Comparison of ENCODE assay signal across 20 cellular contexts in the genomic region with DNA sequence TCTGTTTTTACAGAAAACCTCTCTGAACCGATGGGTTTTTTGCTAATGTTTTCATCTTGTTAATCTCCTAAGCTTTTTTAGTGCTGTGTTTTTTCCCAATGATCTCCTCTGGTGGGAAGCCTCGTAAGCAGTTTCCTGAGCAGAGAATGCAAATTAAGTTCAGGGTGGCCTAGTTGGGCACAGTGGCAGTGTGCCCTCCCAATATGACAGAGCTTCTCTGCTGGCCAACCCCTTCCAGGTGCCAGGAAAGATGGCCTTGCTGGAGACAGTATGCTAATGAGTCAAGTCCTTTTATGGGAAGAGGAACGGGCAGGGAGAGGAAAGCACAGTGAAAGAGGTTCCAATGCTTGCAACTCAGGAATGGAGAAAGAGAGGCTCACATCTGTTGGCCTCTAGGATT.
DNase-seq lines count a peak whose midpoint lies in the region; ATAC-seq, FAIRE-seq and TF ChIP-seq lines count a peak whose summit lies in the region.
"Had no signal": no experiment of that assay in that cellular context is flagged by ENCODE, and none has a peak within 500 bp of the region (broad histone marks: within the 10 kb centered on the region; RNA-seq: fewer than 3 reads in every experiment).

No MANE protein-coding gene starts in this region.

- no peak for TF ChIP-seq EP300 in ovary (IDR thresholded peaks at IDR 0.05)

- no peaks in the 10 kb centered on the region for H3K9me3 ChIP-seq in ovary

- peak; percentile 33 for FAIRE-seq in HTR-8/SVneo (lab: Jason Lieb, UNC)
- FAIRE-seq: frontal cortex had no signal

- no peaks in the 10 kb centered on the region for H3K36me3 ChIP-seq in ovary

- intact Hi-C loops in left ventricle myocardium superior (cut with micrococcal nuclease) (no loop called here), ovary (cut with DNase I) (no loop called here)

- H3K9me3 Mint-ChIP-seq in brain, result no peaks in the 10 kb centered on the region
- H3K9me3 Mint-ChIP-seq: activated T-cell treated with anti-CD3 and anti-CD28 coated beads, Interleukin-2, amount 50 U/mL, for 4 hours; CD4-positive, CD25-positive, alpha-beta regulatory T cell had no signal

- peak overlapping the region in 1 of 5 experiments; percentile 63 for H3K4me3 Mint-ChIP-seq in brain
- H3K4me3 Mint-ChIP-seq: activated T-cell treated with anti-CD3 and anti-CD28 coated beads, Interleukin-2, amount 50 U/mL, for 4 hours; CD4-positive, CD25-positive, alpha-beta regulatory T cell had no signal

- peaks cover 29% of the 10 kb centered on the region for H3K36me3 Mint-ChIP-seq in brain
- H3K36me3 Mint-ChIP-seq: CD4-positive, CD25-positive, alpha-beta regulatory T cell had no signal

- TF ChIP-seq CTCF in 22Rv1 (IDR thresholded peaks at IDR 0.05) (no peak), brain (conservative IDR thresholded peaks at IDR 0.05) (no peak), ovary (IDR thresholded peaks at IDR 0.05) (no peak)

- H3K27ac ChIP-seq in 22Rv1 (peak overlapping the region; percentile 13; the same call in 1 of the 2 replicates), ovary (no peak overlapping the region)
- H3K27ac ChIP-seq: cardiac muscle cell, skin epidermis had no signal

- H3K27ac Mint-ChIP-seq in brain, result peak overlapping the region; percentile 36 to 89 (median 60)
- H3K27ac Mint-ChIP-seq: progenitor cell of endocrine pancreas had no signal

- ATAC-seq in left ventricle myocardium superior, result peak; percentile 25
- ATAC-seq: activated T-cell treated with anti-CD3 and anti-CD28 coated beads, Interleukin-2, amount 50 U/mL, for 4 hours had no signal

- H3K4me1 Mint-ChIP-seq in brain, result peaks cover 18% of the 10 kb centered on the region
- H3K4me1 Mint-ChIP-seq: CD4-positive, CD25-positive, alpha-beta regulatory T cell had no signal

- H3K27me3 ChIP-seq in ovary, result no peaks in the 10 kb centered on the region
- H3K27me3 ChIP-seq: cardiac muscle cell had no signal

- no peaks in the 10 kb centered on the region for H3K4me1 ChIP-seq in ovary (ENCODE audit: insufficient read depth)

- 62 to 77% (median 71%) methylated on average over 3 of the region's 3 CpGs for WGBS in ovary, 3 donors

- H3K4me3 ChIP-seq in ovary, result no peak overlapping the region
- H3K4me3 ChIP-seq: cardiac muscle cell, skin epidermis had no signal

- H3K27me3 Mint-ChIP-seq in brain, result no peaks in the 10 kb centered on the region
- H3K27me3 Mint-ChIP-seq: progenitor cell of endocrine pancreas had no signal

- DNase-seq in HTR-8/SVneo (ENCODE audit: insufficient read length, low spot score) (no peak), left ventricle myocardium superior (peak; percentile 56), KG1 (lab: John Stamatoyannopoulos, UW) (no peak), ovary (no peak), SIG-M5 treated with dmso at 0.1 percent for 504 hours (lab: John Stamatoyannopoulos, UW; ENCODE audit: unreplicated experiment) (no peak)
- DNase-seq in activated T-cell treated with anti-CD3 and anti-CD28 coated beads, Interleukin-2, amount 50 U/mL, for 1 hour, result no peak
- DNase-seq: activated CD4-positive, alpha-beta T cell treated with anti-CD3 and anti-CD28 coated beads for 1 hour; activated naive CD4-positive, alpha-beta T cell treated with Interleukin-2 at 50 U/mL for 16 hours; activated T-cell treated with anti-CD3 and anti-CD28 coated beads, Interleukin-2, amount 50 U/mL, for 4 hours; CD4-positive, CD25-positive, alpha-beta regulatory T cell; DMS153; GF-D8; H7; stimulated activated naive CD4-positive, alpha-beta T cell treated with Interleukin-2 at 50 U/mL for 16 hours had no signal

- TF ChIP-seq POLR2A in ovary (IDR thresholded peaks at IDR 0.05), result no peak
